24 cellular contexts compared by ENCODE assay signal in the genomic region with DNA sequence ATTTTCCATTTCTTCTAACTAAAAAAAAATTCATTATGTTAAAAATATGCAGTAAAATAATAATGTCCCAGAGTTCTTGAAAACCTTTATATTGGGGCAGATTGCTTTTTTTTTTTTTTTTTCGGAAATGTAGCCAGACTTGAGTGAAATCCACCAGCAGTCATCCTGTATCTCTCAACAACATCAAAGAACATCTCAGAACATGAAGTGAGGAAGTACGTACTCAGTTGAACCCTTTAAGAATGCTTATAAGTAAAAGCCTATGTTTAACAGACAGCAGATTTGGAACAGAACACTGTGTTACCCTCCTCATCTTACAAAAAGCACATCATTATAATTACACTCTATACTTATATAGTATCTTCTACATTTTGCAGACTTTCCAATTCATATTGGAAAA. TPM values are rescaled to one million over a fixed set of nuclear protein-coding genes. Genes with fewer than 3 reads are reported as not detected.
A peak's percentile ranks its signal among the peaks of the same experiment; 100 is the strongest.
DNase-seq lines count a peak whose midpoint lies in the region; ATAC-seq and TF ChIP-seq lines count a peak whose summit lies in the region.
"Had no signal": no experiment of that assay in that cellular context is flagged by ENCODE, and none has a peak within 500 bp of the region (broad histone marks: within the 10 kb centered on the region; RNA-seq: fewer than 3 reads in every experiment).

No MANE protein-coding gene starts in this region.

- TF ChIP-seq CTCF in psoas muscle (IDR thresholded peaks at IDR 0.05) (no peak), foreskin keratinocyte (conservative IDR thresholded peaks at IDR 0.05) (no peak)

- peaks cover 36% of the 10 kb centered on the region for H3K36me3 Mint-ChIP-seq in activated CD4-positive, alpha-beta T cell treated with anti-CD3 and anti-CD28 coated beads for 36 hours (ENCODE audit: low read depth)
- peaks cover 1 to 5% (median 2%) of the 10 kb centered on the region in 3 donors for H3K36me3 Mint-ChIP-seq in CD8-positive, alpha-beta memory T cell
- H3K36me3 Mint-ChIP-seq in T-helper 17 cell (ENCODE audit: low read depth) = peaks cover 2% of the 10 kb centered on the region

- no peaks in the 10 kb centered on the region for H3K36me3 ChIP-seq in CD8-positive, alpha-beta memory T cell (ENCODE audit: insufficient read depth, low read length)
- no peaks in the 10 kb centered on the region for H3K36me3 ChIP-seq in psoas muscle (ENCODE audit: insufficient read depth in 1 of 2, low read depth in 1 of 2)
- H3K36me3 ChIP-seq: cardiac muscle cell, lower lobe of right lung, Peyer's patch, upper lobe of right lung had no signal

- no peaks in the 10 kb centered on the region for H3K27me3 ChIP-seq in CD8-positive, alpha-beta memory T cell (ENCODE audit: insufficient read depth, low read length, poor library complexity, severe bottlenecking)
- peaks cover 0 to 8% (median 4%) of the 10 kb centered on the region in 3 donors for H3K27me3 ChIP-seq in psoas muscle (ENCODE audit: insufficient read depth in 3 of 3, low read length in 2 of 3)
- H3K27me3 ChIP-seq in foreskin keratinocyte = no peaks in the 10 kb centered on the region

- peaks cover 22% of the 10 kb centered on the region for H3K4me1 ChIP-seq in CD8-positive, alpha-beta memory T cell (ENCODE audit: insufficient read depth, low read length)
- H3K4me1 ChIP-seq in psoas muscle (peaks cover 4% of the 10 kb centered on the region), foreskin keratinocyte (peaks cover 16% of the 10 kb centered on the region)

- H3K9me3 Mint-ChIP-seq in activated CD4-positive, alpha-beta T cell treated with anti-CD3 and anti-CD28 coated beads for 36 hours (ENCODE audit: low read depth) = no peaks in the 10 kb centered on the region
- H3K9me3 Mint-ChIP-seq in CD8-positive, alpha-beta memory T cell = no peaks in the 10 kb centered on the region
- H3K9me3 Mint-ChIP-seq: activated naive CD4-positive, alpha-beta T cell treated with anti-CD3 and anti-CD28 coated beads, Interleukin-2, amount 10 ng/mL, durations not matched to agents 7 days and 5 days had no signal

- H3K4me3 ChIP-seq in CD8-positive, alpha-beta memory T cell (ENCODE audit: low read length) = no peak overlapping the region
- no peak overlapping the region for H3K4me3 ChIP-seq in psoas muscle
- H3K4me3 ChIP-seq: cardiac muscle cell, GM23248, K562, lower lobe of right lung, Peyer's patch, upper lobe of right lung had no signal

- CTCF ChIA-PET in activated CD4-positive, alpha-beta T cell treated with anti-CD3 and anti-CD28 coated beads for 36 hours (lab: Charles Lee) = interaction anchor here (0.6 kb wide), 1 partner anchor 313 kb away, joined by 5 read pairs; no protein-coding TSS in a partner anchor
- CTCF ChIA-PET in CD8-positive, alpha-beta memory T cell (lab: Charles Lee) = no interaction called here

- H3K4me1 Mint-ChIP-seq in activated CD4-positive, alpha-beta T cell treated with anti-CD3 and anti-CD28 coated beads for 36 hours = peaks cover 65% of the 10 kb centered on the region
- H3K4me1 Mint-ChIP-seq in CD8-positive, alpha-beta memory T cell = peaks cover 62 to 84% (median 70%) of the 10 kb centered on the region in 3 donors
- peaks cover 37% of the 10 kb centered on the region for H3K4me1 Mint-ChIP-seq in T-helper 17 cell

- peaks cover 2% of the 10 kb centered on the region for H3K27me3 Mint-ChIP-seq in activated CD4-positive, alpha-beta T cell treated with anti-CD3 and anti-CD28 coated beads for 36 hours
- H3K27me3 Mint-ChIP-seq in CD8-positive, alpha-beta memory T cell = no peaks in the 10 kb centered on the region
- no peaks in the 10 kb centered on the region for H3K27me3 Mint-ChIP-seq in T-helper 17 cell

- no peak for DNase-seq in activated CD4-positive, alpha-beta T cell treated with anti-CD3 and anti-CD28 coated beads for 36 hours
- DNase-seq in activated CD4-positive, alpha-beta T cell treated with anti-CD3 and anti-CD28 coated beads for 48 hours = no peak
- no peak for DNase-seq in CD8-positive, alpha-beta memory T cell
- DNase-seq in T-helper 17 cell = no peak
- peak; percentile 48 for DNase-seq in fibroblast of peridontal ligament (ENCODE audit: extremely low read depth)
- no peak for DNase-seq in psoas muscle
- no peak for DNase-seq in foreskin keratinocyte
- no peak for DNase-seq in left lobe of liver (ENCODE audit: low spot score)
- DNase-seq: 8988T; activated CD4-positive, alpha-beta T cell treated with anti-CD3 and anti-CD28 coated beads, Interleukin-2, amount 50 U/mL, for 48 hours; activated naive CD4-positive, alpha-beta T cell treated with anti-CD3 and anti-CD28 coated beads, Interleukin-2, amount 10 ng/mL, durations not matched to agents 7 days and 5 days; activated T-cell treated with anti-CD3 and anti-CD28 coated beads, Interleukin-2, amount 50 U/mL, for 1 hour; aorta; GM23248; lower lobe of right lung; NCI-H1048; NCI-H187 treated with DMSO at 0.1 percent for 48 hours; NCI-H526 treated with DMSO at 0.1 percent for 48 hours; Peyer's patch; SIG-M5; substantia nigra; upper lobe of right lung had no signal

- intact Hi-C loops in activated CD4-positive, alpha-beta T cell treated with anti-CD3 and anti-CD28 coated beads for 36 hours (cut with DNase I, micrococcal nuclease) = no loop called here
- intact Hi-C loops in psoas muscle (cut with DNase I) = loop anchor here (10.0 kb wide), 3 partner anchors 86 to 774 kb away; no protein-coding TSS in a partner anchor

- H3K9me3 ChIP-seq in CD8-positive, alpha-beta memory T cell (ENCODE audit: low read length) = no peaks in the 10 kb centered on the region
- H3K9me3 ChIP-seq in T-helper 17 cell (ENCODE audit: control insufficient read depth, low read length, poor library complexity, severe bottlenecking) (no peaks in the 10 kb centered on the region), psoas muscle (no peaks in the 10 kb centered on the region)
- H3K9me3 ChIP-seq: lower lobe of right lung, Peyer's patch, upper lobe of right lung had no signal

- ATAC-seq in activated CD4-positive, alpha-beta T cell treated with anti-CD3 and anti-CD28 coated beads for 36 hours = no peak
- ATAC-seq in T-helper 17 cell (peak; percentile 62), psoas muscle (no peak), foreskin keratinocyte (no peak), left lobe of liver (no peak)
- ATAC-seq: K562, lower lobe of right lung, upper lobe of right lung had no signal

- H3K27ac Mint-ChIP-seq in activated CD4-positive, alpha-beta T cell treated with anti-CD3 and anti-CD28 coated beads for 36 hours = peak overlapping the region; percentile 53
- peak overlapping the region; percentile 15 to 91 (median 81) for H3K27ac Mint-ChIP-seq in CD8-positive, alpha-beta memory T cell
- peak overlapping the region; percentile 97 for H3K27ac Mint-ChIP-seq in T-helper 17 cell
- H3K27ac Mint-ChIP-seq: activated naive CD4-positive, alpha-beta T cell treated with anti-CD3 and anti-CD28 coated beads, Interleukin-2, amount 10 ng/mL, durations not matched to agents 7 days and 5 days had no signal

- WGBS in psoas muscle, 3 donors = 85 to 95% (median 91%) methylated on average over 2 of the region's 2 CpGs

- POLR2A ChIA-PET in activated CD4-positive, alpha-beta T cell treated with anti-CD3 and anti-CD28 coated beads for 36 hours (lab: Charles Lee) = no interaction called here
- POLR2A ChIA-PET in CD8-positive, alpha-beta memory T cell (lab: Charles Lee) = interaction anchor here (0.6 kb wide), 1 partner anchor 67 kb away, joined by 3 read pairs; no protein-coding TSS in a partner anchor

- H3K27ac ChIP-seq in CD8-positive, alpha-beta memory T cell (ENCODE audit: low read depth, low read length) = no peak overlapping the region
- H3K27ac ChIP-seq in psoas muscle (no peak overlapping the region), foreskin keratinocyte (no peak overlapping the region)
- H3K27ac ChIP-seq: cardiac muscle cell, GM23248, lower lobe of right lung, upper lobe of right lung had no signal

- no peak overlapping the region for H3K4me3 Mint-ChIP-seq in activated CD4-positive, alpha-beta T cell treated with anti-CD3 and anti-CD28 coated beads for 36 hours
- H3K4me3 Mint-ChIP-seq in CD8-positive, alpha-beta memory T cell = peak overlapping the region in 6 of 7 donors; percentile 41 to 75 (median 66)
- H3K4me3 Mint-ChIP-seq in T-helper 17 cell = peak overlapping the region; percentile 73
- H3K4me3 Mint-ChIP-seq: activated naive CD4-positive, alpha-beta T cell treated with anti-CD3 and anti-CD28 coated beads, Interleukin-2, amount 10 ng/mL, durations not matched to agents 7 days and 5 days had no signal

RNA-seq across cellular contexts. Expression of a gene that starts 51.0 kb away (rescaled TPM):
- total RNA-seq in activated CD4-positive, alpha-beta T cell treated with anti-CD3 and anti-CD28 coated beads for 36 hours = 10 to 100 TPM; 15.5 TPM
- total RNA-seq in CD8-positive, alpha-beta memory T cell = 10 to 100 TPM; 14.6 to 17.1 TPM
- polyA plus RNA-seq in CD8-positive, alpha-beta memory T cell = 13.7 TPM
- 10 to 100 TPM; 10.8 to 17.6 TPM for total RNA-seq in T-helper 17 cell
- 1 to 10 TPM; 1.9 to 3.3 (median 2.5) TPM for total RNA-seq in psoas muscle
- polyA plus RNA-seq in psoas muscle = 1 to 10 TPM; 1.7 to 4.3 (median 3.1) TPM
- 5.0 and 6.9 TPM in 2 replicates for total RNA-seq in foreskin keratinocyte
- polyA plus RNA-seq in foreskin keratinocyte = 9.0 and 10.7 TPM in 2 replicates
- total RNA-seq in left lobe of liver = 1.2 TPM

Comparison
In these comparisons a context has a peak if more than half of its experiments do, and no peak if none do; other contexts are left out.
1. intact Hi-C loops: an anchor here in psoas muscle (10.0 kb wide); none called in activated CD4-positive, alpha-beta T cell treated with anti-CD3 and anti-CD28 coated beads for 36 hours.